Comparison of ENCODE assay signal across 10 cellular contexts in the genomic region with DNA sequence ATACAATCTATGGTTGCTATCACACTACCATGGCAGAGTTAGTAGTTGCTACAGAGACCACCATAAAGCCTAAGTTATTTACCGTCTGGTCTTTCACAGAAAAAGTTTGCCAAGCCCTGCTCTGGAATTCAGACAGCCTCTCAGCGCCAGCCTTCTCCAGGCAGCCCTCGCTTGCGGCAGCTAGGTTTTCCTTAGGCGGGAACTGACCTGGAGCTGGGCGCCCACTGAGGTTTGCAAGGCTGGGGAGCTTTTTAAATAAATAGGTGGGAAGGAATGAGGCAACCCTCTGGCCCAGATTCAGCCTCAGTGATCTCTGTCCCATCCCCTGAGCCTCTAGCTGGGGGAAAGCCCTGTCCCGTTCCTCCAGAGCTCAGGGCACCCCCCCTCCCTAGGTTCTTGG. TPM values are rescaled to one million over a fixed set of nuclear protein-coding genes. Genes with fewer than 3 reads are reported as not detected.
DNase-seq lines count a peak whose midpoint lies in the region; ATAC-seq and TF ChIP-seq lines count a peak whose summit lies in the region.
"Had no signal": no experiment of that assay in that cellular context is flagged by ENCODE, and none has a peak within 500 bp of the region (broad histone marks: within the 10 kb centered on the region; RNA-seq: fewer than 3 reads in every experiment).

No MANE protein-coding gene starts in this region.

- CTCF ChIA-PET in PC-3 (lab: Charles Lee) = interaction anchor here (0.6 kb wide), 1 partner anchor 595 kb away, joined by 4 read pairs; no protein-coding TSS in a partner anchor

- H3K9me2 ChIP-seq in PC-3 (replicated peaks; ENCODE audit: low read length) = no peaks in the 10 kb centered on the region

- no peak for TF ChIP-seq POLR2A in esophagus muscularis mucosa (IDR thresholded peaks at IDR 0.05; ENCODE audit: low read depth)

- POLR2A ChIA-PET in PC-3 (lab: Charles Lee; ENCODE audit: unreplicated experiment) = no interaction called here

- H2AFZ ChIP-seq in PC-3 (ENCODE audit: low read length) = no peak overlapping the region

- intact Hi-C loops in PC-3 (cut with micrococcal nuclease) = loop anchor here (2.0 kb wide), 1 partner anchor 13 kb away; no protein-coding TSS in a partner anchor
- intact Hi-C loops in esophagus muscularis mucosa (cut with DNase I) = no loop called here

- H4K20me1 ChIP-seq in PC-3 (ENCODE audit: low read length) = no peaks in the 10 kb centered on the region

- peaks cover 13% of the 10 kb centered on the region for H3K4me1 ChIP-seq in PC-3 (ENCODE audit: insufficient read depth, low read length)
- peaks cover 15 to 28% (median 25%) of the 10 kb centered on the region in 4 donors for H3K4me1 ChIP-seq in esophagus muscularis mucosa
- peaks cover 3% of the 10 kb centered on the region for H3K4me1 ChIP-seq in rectal smooth muscle tissue (ENCODE audit: control insufficient read depth, insufficient read depth, low read length)

- peaks cover 15% of the 10 kb centered on the region for H3K79me2 ChIP-seq in PC-3 (ENCODE audit: low read length)

- H3K9ac ChIP-seq in PC-3 (ENCODE audit: low read length) (no peak overlapping the region), rectal smooth muscle tissue (ENCODE audit: low read length) (no peak overlapping the region)

- no peak for TF ChIP-seq CTCF in GM06990 (IDR thresholded peaks at IDR 0.05; ENCODE audit: insufficient read depth, low read length, poor library complexity, severe bottlenecking)
- no peak for TF ChIP-seq CTCF in PC-3 (conservative IDR thresholded peaks at IDR 0.05; ENCODE audit: low read depth, low read length)
- no peak for TF ChIP-seq CTCF in esophagus muscularis mucosa (IDR thresholded peaks at IDR 0.05)

- H3K27me3 ChIP-seq in GM06990 (replicated peaks; ENCODE audit: control insufficient read depth, insufficient read depth, low read length) = no peaks in the 10 kb centered on the region
- no peaks in the 10 kb centered on the region for H3K27me3 ChIP-seq in PC-3 (ENCODE audit: low read length)
- H3K27me3 ChIP-seq in esophagus muscularis mucosa = no peaks in the 10 kb centered on the region
- no peaks in the 10 kb centered on the region for H3K27me3 ChIP-seq in rectal smooth muscle tissue (ENCODE audit: control insufficient read depth, insufficient read depth, low read length)

- 75% methylated on average over 7 of the region's 7 CpGs for WGBS in esophagus muscularis mucosa

- ATAC-seq in PC-3 (no peak), GM19324 (IDR thresholded peaks at IDR 0.05; ENCODE audit: low FRiP score, unreplicated experiment) (no peak)

- no TSS peak for BruUV-seq in PC-3 (replicated peaks; lab: Mats Ljungman, UMichigan)

- H3K4me3 ChIP-seq in GM06990 (replicated peaks; ENCODE audit: low read depth, low read length) = peak overlapping the region; percentile 100
- peak overlapping the region; percentile 65 for H3K4me3 ChIP-seq in PC-3 (ENCODE audit: low read length)
- peak overlapping the region; percentile 55 to 82 (median 60) for H3K4me3 ChIP-seq in esophagus muscularis mucosa
- H3K4me3 ChIP-seq in rectal smooth muscle tissue (ENCODE audit: low read length) = peak overlapping the region; percentile 75

- no peaks in the 10 kb centered on the region for H3K9me3 ChIP-seq in PC-3 (ENCODE audit: low read length)
- H3K9me3 ChIP-seq in esophagus muscularis mucosa = peaks cover 0 to 5% (median 0%) of the 10 kb centered on the region in 4 donors
- H3K9me3 ChIP-seq: HAP-1 had no signal

- no peak overlapping the region for H3K27ac ChIP-seq in PC-3 (ENCODE audit: low read length)
- H3K27ac ChIP-seq in esophagus muscularis mucosa (replicated peaks in 1 of 4) = peak overlapping the region; percentile 24 to 67 (median 61)
- no peak overlapping the region for H3K27ac ChIP-seq in rectal smooth muscle tissue (ENCODE audit: low read depth, low read length)

- DNase-seq in GM06990 (ENCODE audit: extremely low read depth, insufficient read length) (no peak), PC-3 (no peak), esophagus muscularis mucosa (ENCODE audit: extremely low spot score) (no peak), DMS53 treated with DMSO at 0.1 percent for 48 hours (lab: John Stamatoyannopoulos, UW; ENCODE audit: unreplicated experiment) (no peak), DMS79 (lab: John Stamatoyannopoulos, UW) (no peak), NCI-H1417 (lab: John Stamatoyannopoulos, UW) (no peak)
- DNase-seq: activated naive CD4-positive, alpha-beta T cell treated with anti-CD3 and anti-CD28 coated beads for 36 hours had no signal

- no peak for TF ChIP-seq EP300 in esophagus muscularis mucosa (IDR thresholded peaks at IDR 0.05)

- H3K36me3 ChIP-seq in GM06990 (ENCODE audit: control insufficient read depth, insufficient read depth, low read length) = no peaks in the 10 kb centered on the region; the same call in 1 of the 2 replicates
- H3K36me3 ChIP-seq in PC-3 (ENCODE audit: low read depth, low read length) = no peaks in the 10 kb centered on the region
- H3K36me3 ChIP-seq in esophagus muscularis mucosa = no peaks in the 10 kb centered on the region
- no peaks in the 10 kb centered on the region for H3K36me3 ChIP-seq in rectal smooth muscle tissue (ENCODE audit: control insufficient read depth, insufficient read depth, low read length)
- H3K36me3 ChIP-seq: HAP-1 had no signal

- H3F3A ChIP-seq in PC-3 (ENCODE audit: low read length, unreplicated experiment) = no peaks in the 10 kb centered on the region

- H3K4me2 ChIP-seq in PC-3 (ENCODE audit: low read length) = peak overlapping the region; percentile 84

RNA-seq across cellular contexts. Expression of a gene that starts 1.2 kb away (rescaled TPM):
- total RNA-seq in PC-3 (2014; rRNA removed) = 136 and 146 TPM in 2 replicates
- 100 to 1,000 TPM in 1 of 4 donors, 10 to 100 TPM in 3; 56.1 to 114 (median 74.9) TPM for total RNA-seq in esophagus muscularis mucosa

Comparison
In these comparisons a context has a peak if more than half of its experiments do, and no peak if none do; other contexts are left out.
1. H3K27ac ChIP-seq: peak in esophagus muscularis mucosa (4 of 4); none in PC-3 (single experiment) and rectal smooth muscle tissue (single experiment).
2. Peak in every context shown above with its lines, with median percentiles within 50 percentile points of each other: H3K4me3 ChIP-seq.